Comparison of ENCODE assay signal across 25 cellular contexts in the genomic region with DNA sequence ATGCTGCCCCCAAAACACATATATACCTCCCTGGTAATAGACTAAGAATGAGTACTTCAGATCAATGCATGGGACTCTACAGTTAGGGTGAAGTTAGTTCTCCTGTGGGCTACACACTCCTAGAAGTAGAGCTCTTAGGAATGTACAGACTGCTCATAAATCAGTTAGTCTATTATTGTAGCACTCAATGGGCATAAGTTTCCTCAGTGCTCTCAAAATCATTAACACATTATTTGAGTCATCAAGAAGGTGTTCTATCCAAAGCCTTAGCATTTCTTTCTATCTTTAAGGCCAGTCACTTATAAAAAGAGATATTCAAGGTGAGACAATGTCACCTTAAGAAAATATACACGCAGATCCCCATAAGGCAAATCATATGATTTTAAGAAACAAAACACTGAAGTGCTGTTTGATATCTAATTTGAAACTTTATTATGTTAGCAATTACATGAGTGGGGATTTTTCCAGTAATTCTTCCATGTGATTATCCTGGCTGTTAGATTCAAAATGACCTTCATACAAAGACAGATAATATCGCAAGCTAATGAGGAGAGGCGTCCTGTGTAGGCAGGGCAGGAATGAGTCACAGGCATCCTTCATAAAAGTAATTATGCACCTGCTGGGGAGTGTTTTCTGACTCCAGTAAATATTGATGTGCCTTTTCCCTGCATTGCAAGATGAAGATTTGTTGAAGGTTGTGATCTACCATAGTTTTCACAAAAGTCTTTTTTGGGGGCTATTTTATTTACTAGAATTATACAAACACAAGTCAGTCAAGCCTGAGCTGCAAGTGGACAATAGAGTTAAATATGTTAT.
DNase-seq lines count a peak whose midpoint lies in the region; ATAC-seq, FAIRE-seq and TF ChIP-seq lines count a peak whose summit lies in the region.
"Had no signal": no experiment of that assay in that cellular context is flagged by ENCODE, and none has a peak within 500 bp of the region (broad histone marks: within the 10 kb centered on the region; RNA-seq: fewer than 3 reads in every experiment).

No MANE protein-coding gene starts in this region.

- TF ChIP-seq POLR2A in thyroid gland (IDR thresholded peaks at IDR 0.05), result no peak

- FAIRE-seq in kidney (lab: Jason Lieb, UNC), result no peak
- FAIRE-seq: astrocyte, colon, GM12892 had no signal

- ATAC-seq in PC-3, result peak; percentile 67
- ATAC-seq: gastroesophageal sphincter had no signal

- H3K4me3 ChIP-seq in PC-3 (ENCODE audit: low read length) (no peak overlapping the region), kidney (ENCODE audit: low read length in 2 of 2) (no peak overlapping the region), coronary artery (no peak overlapping the region), Karpas-422 (ENCODE audit: low read length) (no peak overlapping the region), thyroid gland (replicated peaks in 1 of 3) (no peak overlapping the region)
- H3K4me3 ChIP-seq: gastroesophageal sphincter, lung, testis had no signal

- no peak for TF ChIP-seq CTCF in PC-3 (conservative IDR thresholded peaks at IDR 0.05; ENCODE audit: low read depth, low read length)
- TF ChIP-seq CTCF in kidney (IDR thresholded peaks at IDR 0.05; ENCODE audit: borderline replicate concordance, extremely low read depth, insufficient read depth), result no peak
- no peak for TF ChIP-seq CTCF in coronary artery (IDR thresholded peaks at IDR 0.05)
- no peak for TF ChIP-seq CTCF in thyroid gland (IDR thresholded peaks at IDR 0.05)

- H4K20me1 ChIP-seq in PC-3 (ENCODE audit: low read length), result no peaks in the 10 kb centered on the region
- H4K20me1 ChIP-seq in Karpas-422 (ENCODE audit: insufficient read depth, low read depth, low read length), result no peaks in the 10 kb centered on the region

- H3K36me3 ChIP-seq in PC-3 (ENCODE audit: low read depth, low read length) (no peaks in the 10 kb centered on the region), kidney (ENCODE audit: control insufficient read depth in 1 of 2, insufficient read depth in 2 of 2, low read length in 2 of 2) (no peaks in the 10 kb centered on the region), Karpas-422 (ENCODE audit: insufficient read depth, low read length) (no peaks in the 10 kb centered on the region), thyroid gland (no peaks in the 10 kb centered on the region)
- H3K36me3 ChIP-seq: gastroesophageal sphincter had no signal

- 93% methylated on average over 3 of the region's 3 CpGs for WGBS in thyroid gland, 2 donors

- H3K4me1 ChIP-seq in PC-3 (ENCODE audit: insufficient read depth, low read length), result 0 out of 2 replicates have a peak, but pooled peaks cover 3% of the 10 kb centered on the region
- H3K4me1 ChIP-seq in kidney (ENCODE audit: control insufficient read depth in 1 of 2, insufficient read depth in 1 of 2, low read depth in 1 of 2, low read length in 2 of 2), result peaks cover 3 to 8% of the 10 kb centered on the region in 2 donors
- H3K4me1 ChIP-seq in Karpas-422 (ENCODE audit: low read length), result no peaks in the 10 kb centered on the region
- H3K4me1 ChIP-seq in thyroid gland, result no peaks in the 10 kb centered on the region
- H3K4me1 ChIP-seq: gastroesophageal sphincter, testis had no signal

- DNase-seq in COR-L47 (lab: John Stamatoyannopoulos, UW) (peak; percentile 80), LoVo (ENCODE audit: low spot score) (peak; percentile 69), PC-3 (peak; percentile 16), kidney (no peak), NCI-H446 (lab: John Stamatoyannopoulos, UW) (no peak), coronary artery (ENCODE audit: low spot score) (no peak), Karpas-422 (no peak), thyroid gland (no peak)
- DNase-seq: activated naive CD4-positive, alpha-beta T cell treated with anti-CD3 and anti-CD28 coated beads, Interleukin-2, amount 10 ng/mL, durations not matched to agents 7 days and 5 days; activated T-cell treated with anti-CD3 and anti-CD28 coated beads for 4 hours; GDM1; MM.1S; naive B cell; NCI-H226; OCI-M1; posterior cingulate gyrus; stimulated activated CD4-positive, alpha-beta T cell treated with anti-CD3 and anti-CD28 coated beads, Interleukin-4, amount 100 ng/mL, for 4 hours; stimulated activated CD8-positive, alpha-beta memory T cell treated with anti-CD3 and anti-CD28 coated beads, Interleukin-4, amount 100 ng/mL, for 48 hours; testis had no signal

- H3K9me3 ChIP-seq in PC-3 (ENCODE audit: low read length) (no peaks in the 10 kb centered on the region), kidney (ENCODE audit: control insufficient read depth in 1 of 2, low read length in 2 of 2) (no peaks in the 10 kb centered on the region), Karpas-422 (ENCODE audit: low read length) (no peaks in the 10 kb centered on the region), thyroid gland (no peaks in the 10 kb centered on the region)
- H3K9me3 ChIP-seq: gastroesophageal sphincter, testis had no signal

- H3K4me2 ChIP-seq in PC-3 (ENCODE audit: low read length) (no peak overlapping the region), Karpas-422 (ENCODE audit: low read depth, low read length, poor library complexity, severe bottlenecking) (no peak overlapping the region)

- POLR2A ChIA-PET in PC-3 (lab: Charles Lee; ENCODE audit: unreplicated experiment), result interaction anchor here (0.7 kb wide), 1 partner anchor 22 kb away, joined by 31 read pairs; no protein-coding TSS in a partner anchor

- CTCF ChIA-PET in PC-3 (lab: Charles Lee), result no interaction called here

- H3K79me2 ChIP-seq in PC-3 (ENCODE audit: low read length) (no peaks in the 10 kb centered on the region), Karpas-422 (ENCODE audit: low read length) (no peaks in the 10 kb centered on the region)

- no peaks in the 10 kb centered on the region for H3K27me3 ChIP-seq in PC-3 (ENCODE audit: low read length)
- H3K27me3 ChIP-seq in Karpas-422 (ENCODE audit: low read length), result no peaks in the 10 kb centered on the region
- H3K27me3 ChIP-seq in thyroid gland, result no peaks in the 10 kb centered on the region
- H3K27me3 ChIP-seq: gastroesophageal sphincter, testis had no signal

- H3K9me2 ChIP-seq in PC-3 (replicated peaks; ENCODE audit: low read length), result no peaks in the 10 kb centered on the region
- no peaks in the 10 kb centered on the region for H3K9me2 ChIP-seq in Karpas-422 (replicated peaks; ENCODE audit: insufficient read depth, low read length)

- BruUV-seq in PC-3 (replicated peaks; lab: Mats Ljungman, UMichigan), result no TSS peak

- intact Hi-C loops in PC-3 (cut with micrococcal nuclease) (no loop called here), kidney (cut with DNase I) (no loop called here), thyroid gland (cut with DNase I) (no loop called here)

- H3K27ac ChIP-seq in PC-3 (ENCODE audit: low read length), result no peak overlapping the region
- H3K27ac ChIP-seq in kidney (ENCODE audit: low read depth in 2 of 2, low read length in 2 of 2), result peak overlapping the region; percentile 26 to 75
- no peak overlapping the region for H3K27ac ChIP-seq in coronary artery
- no peak overlapping the region for H3K27ac ChIP-seq in Karpas-422 (ENCODE audit: low read length)
- H3K27ac ChIP-seq in thyroid gland, result no peak overlapping the region
- H3K27ac ChIP-seq: epithelial cell of prostate, gastroesophageal sphincter, testis had no signal

- H2AFZ ChIP-seq in PC-3 (ENCODE audit: low read length) (no peak overlapping the region), Karpas-422 (ENCODE audit: low read length) (no peak overlapping the region)

- H3K9ac ChIP-seq in PC-3 (ENCODE audit: low read length), result no peak overlapping the region
- no peak overlapping the region for H3K9ac ChIP-seq in kidney (ENCODE audit: low read length in 2 of 2)
- no peak overlapping the region for H3K9ac ChIP-seq in Karpas-422 (ENCODE audit: low read length)

- H3F3A ChIP-seq in PC-3 (ENCODE audit: low read length, unreplicated experiment), result no peaks in the 10 kb centered on the region

Comparison
In these comparisons a context has a peak if more than half of its experiments do, and no peak if none do; other contexts are left out.
1. DNase-seq: peak in COR-L47 (single experiment), LoVo (single experiment) and PC-3 (single experiment); none in kidney (single experiment), NCI-H446 (0 of 2), coronary artery (single experiment), Karpas-422 (single experiment) and thyroid gland (0 of 2).
2. H3K27ac ChIP-seq: peak in kidney (2 of 2); none in PC-3 (single experiment), coronary artery (0 of 2), Karpas-422 (single experiment) and thyroid gland (0 of 3).